ENCODE assay signal across 1 cellular context in the genomic region with DNA sequence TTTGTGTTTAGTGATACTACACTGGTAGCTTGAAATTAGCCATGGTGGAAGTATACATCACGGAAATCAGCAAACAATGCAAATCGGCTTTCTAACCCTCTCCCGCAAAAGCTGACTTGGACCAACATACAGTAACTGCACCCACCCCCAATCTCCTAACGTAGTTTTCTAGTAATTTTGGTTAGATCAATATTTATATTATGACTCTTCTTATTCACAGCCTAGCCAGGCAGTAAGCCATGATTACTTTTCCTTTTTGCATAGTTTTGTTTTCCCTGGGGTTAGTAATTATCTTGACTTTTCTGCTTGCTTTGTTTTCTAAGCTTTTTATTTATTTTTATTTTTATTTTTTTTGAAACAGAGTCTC.
TF ChIP-seq lines count a peak whose summit lies in the region.

No MANE protein-coding gene starts in this region.

TF ChIP-seq in WTC11, 78 proteins besides CTCF, POLR2A, EP300 and RAD21 (continued from another document):
- TF ChIP-seq, protein P1, sequence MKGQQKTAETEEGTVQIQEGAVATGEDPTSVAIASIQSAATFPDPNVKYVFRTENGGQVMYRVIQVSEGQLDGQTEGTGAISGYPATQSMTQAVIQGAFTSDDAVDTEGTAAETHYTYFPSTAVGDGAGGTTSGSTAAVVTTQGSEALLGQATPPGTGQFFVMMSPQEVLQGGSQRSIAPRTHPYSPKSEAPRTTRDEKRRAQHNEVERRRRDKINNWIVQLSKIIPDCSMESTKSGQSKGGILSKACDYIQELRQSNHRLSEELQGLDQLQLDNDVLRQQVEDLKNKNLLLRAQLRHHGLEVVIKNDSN (CRISPR knock-in tag; IDR thresholded peaks at IDR 0.05): no peak
- no peak for TF ChIP-seq ATF1 (CRISPR knock-in tag; IDR thresholded peaks at IDR 0.05)
- TF ChIP-seq, protein P2, sequence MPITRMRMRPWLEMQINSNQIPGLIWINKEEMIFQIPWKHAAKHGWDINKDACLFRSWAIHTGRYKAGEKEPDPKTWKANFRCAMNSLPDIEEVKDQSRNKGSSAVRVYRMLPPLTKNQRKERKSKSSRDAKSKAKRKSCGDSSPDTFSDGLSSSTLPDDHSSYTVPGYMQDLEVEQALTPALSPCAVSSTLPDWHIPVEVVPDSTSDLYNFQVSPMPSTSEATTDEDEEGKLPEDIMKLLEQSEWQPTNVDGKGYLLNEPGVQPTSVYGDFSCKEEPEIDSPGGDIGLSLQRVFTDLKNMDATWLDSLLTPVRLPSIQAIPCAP (CRISPR knock-in tag; IDR thresholded peaks at IDR 0.05): no peak
- TF ChIP-seq NR2C2 (CRISPR knock-in tag; IDR thresholded peaks at IDR 0.05): no peak
- TF ChIP-seq ZBTB21 (CRISPR knock-in tag; IDR thresholded peaks at IDR 0.05; ENCODE audit: borderline replicate concordance): no peak
- TF ChIP-seq, protein P3, sequence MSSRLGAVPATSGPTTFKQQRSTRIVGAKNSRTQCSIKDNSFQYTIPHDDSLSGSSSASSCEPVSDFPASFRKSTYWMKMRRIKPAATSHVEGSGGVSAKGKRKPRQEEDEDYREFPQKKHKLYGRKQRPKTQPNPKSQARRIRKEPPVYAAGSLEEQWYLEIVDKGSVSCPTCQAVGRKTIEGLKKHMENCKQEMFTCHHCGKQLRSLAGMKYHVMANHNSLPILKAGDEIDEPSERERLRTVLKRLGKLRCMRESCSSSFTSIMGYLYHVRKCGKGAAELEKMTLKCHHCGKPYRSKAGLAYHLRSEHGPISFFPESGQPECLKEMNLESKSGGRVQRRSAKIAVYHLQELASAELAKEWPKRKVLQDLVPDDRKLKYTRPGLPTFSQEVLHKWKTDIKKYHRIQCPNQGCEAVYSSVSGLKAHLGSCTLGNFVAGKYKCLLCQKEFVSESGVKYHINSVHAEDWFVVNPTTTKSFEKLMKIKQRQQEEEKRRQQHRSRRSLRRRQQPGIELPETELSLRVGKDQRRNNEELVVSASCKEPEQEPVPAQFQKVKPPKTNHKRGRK (CRISPR knock-in tag; IDR thresholded peaks at IDR 0.05; ENCODE audit: borderline replicate concordance): no peak
